ENCODE assay signal across 33 cellular contexts in genomic region chr5:156532921-156533320, GRCh38.
"Had no signal": no experiment of that assay in that cellular context is flagged by ENCODE, and none has a peak within 500 bp of the region (broad histone marks: within the 10 kb centered on the region; RNA-seq: fewer than 3 reads in every experiment).

No MANE protein-coding gene starts in this region.

- H3K4me3 ChIP-seq: ascending aorta, cardiac muscle cell, SK-N-MC had no signal

- H3K36me3 ChIP-seq: ascending aorta, cardiac muscle cell had no signal

- DNase-seq: activated CD4-positive, alpha-beta memory T cell treated with anti-CD3 and anti-CD28 coated beads for 36 hours; activated CD4-positive, alpha-beta T cell treated with anti-CD3 and anti-CD28 coated beads, Interleukin-2, amount 10 ng/mL, durations not matched to agents 7 days and 5 days; activated CD4-positive, CD25-positive, alpha-beta regulatory T cell; activated CD8-positive, alpha-beta memory T cell treated with anti-CD3 and anti-CD28 coated beads for 24 hours; activated effector memory CD4-positive, alpha-beta T cell treated with anti-CD3 and anti-CD28 coated beads, Interleukin-2, amount 50 U/mL, for 16 hours; activated naive CD4-positive, alpha-beta T cell treated with Interleukin-2 at 50 U/mL for 16 hours; activated naive CD8-positive, alpha-beta T cell treated with anti-CD3 and anti-CD28 coated beads, Interleukin-2, amount 50 U/mL, for 24 hours; activated T-cell treated with anti-CD3 and anti-CD28 coated beads, Interleukin-2, amount 50 U/mL, for 4 hours; amniotic stem cell; MV-4-11; NCI-H1092 treated with DMSO at 0.1 percent for 48 hours; NCI-H1417 treated with DMSO at 0.1 percent for 48 hours; NCI-H1694; NCI-H2029; NCI-H2107; NCI-H2171 treated with DMSO at 0.1 percent for 48 hours; NCI-H345; NCI-H510A; NCI-H526 treated with DMSO at 0.1 percent for 48 hours; NCI-H82; NK-92 treated with Interleukin-12 subunit alpha and Interleukin-12 subunit beta, amount 100 ng/mL, for 24 hours; OCI-M1; RPMI8226; T-cell; T-helper 2 cell; T1000 had no signal

- H3K27ac ChIP-seq: ascending aorta, cardiac muscle cell, SK-N-MC had no signal

- ATAC-seq: activated naive CD4-positive, alpha-beta T cell treated with anti-CD3 and anti-CD28 coated beads, Interleukin-2, amount 50 U/mL, for 72 hours; activated naive CD8-positive, alpha-beta T cell treated with anti-CD3 and anti-CD28 coated beads, Interleukin-2, amount 50 U/mL, for 24 hours; activated T-cell treated with anti-CD3 and anti-CD28 coated beads, Interleukin-2, amount 50 U/mL, for 4 hours; Panc1; Right ventricle myocardium inferior; T-cell had no signal

- FAIRE-seq: TTC549 had no signal

- H3K4me1 ChIP-seq: ascending aorta had no signal

- H3K27me3 ChIP-seq: ascending aorta, cardiac muscle cell had no signal

- H3K9me3 ChIP-seq: ascending aorta had no signal
